ENCODE assay signal across 9 cellular contexts in genomic region chr1:235011064-235011598, GRCh38.
DNase-seq lines count a peak whose midpoint lies in the region; ATAC-seq and FAIRE-seq lines count a peak whose summit lies in the region.
"Had no signal": no experiment of that assay in that cellular context is flagged by ENCODE, and none has a peak within 500 bp of the region (broad histone marks: within the 10 kb centered on the region; RNA-seq: fewer than 3 reads in every experiment).

No MANE protein-coding gene starts in this region.

- ATAC-seq in HG03159 (IDR thresholded peaks at IDR 0.05; ENCODE audit: unreplicated experiment) = no peak
- ATAC-seq in GM21390 (IDR thresholded peaks at IDR 0.05; ENCODE audit: unreplicated experiment) = no peak

- peak; percentile 79 for FAIRE-seq in GM19239 (lab: Jason Lieb, UNC)

- peak overlapping the region; percentile 94 for H3K27ac ChIP-seq in effector memory CD4-positive, alpha-beta T cell (ENCODE audit: insufficient read depth, low read length, poor library complexity, severe bottlenecking)

- peak overlapping the region; percentile 16 for H3K4me3 ChIP-seq in effector memory CD4-positive, alpha-beta T cell (ENCODE audit: insufficient read depth, low read depth, low read length, poor library complexity, severe bottlenecking)

- no peaks in the 10 kb centered on the region for H3K9me3 ChIP-seq in effector memory CD4-positive, alpha-beta T cell (ENCODE audit: control insufficient read depth, low read length)

- no peak for DNase-seq in GM19239 (ENCODE audit: insufficient read length, low spot score)
- peak; percentile 64 to 77 for DNase-seq in activated CD4-positive, alpha-beta T cell treated with anti-CD3 and anti-CD28 coated beads for 4 hours
- peak; percentile 39 to 55 (median 54) for DNase-seq in effector memory CD4-positive, alpha-beta T cell
- DNase-seq in stimulated activated CD8-positive, alpha-beta memory T cell treated with anti-CD3 and anti-CD28 coated beads, Interleukin-12 subunit alpha, Interleukin-12 subunit beta, amount 100 ng/mL, for 1 hour (ENCODE audit: low read depth) = peak; percentile 23
- no peak for DNase-seq in posterior vena cava (ENCODE audit: low spot score)
- no peak for DNase-seq in dedifferentiated amniotic fluid mesenchymal stem cell (ENCODE audit: extremely low spot score)
- DNase-seq: NCI-H510A had no signal

- H3K27me3 ChIP-seq in effector memory CD4-positive, alpha-beta T cell (replicated peaks; ENCODE audit: control insufficient read depth, insufficient read depth, low read length, poor library complexity, severe bottlenecking) = no peaks in the 10 kb centered on the region

- H3K36me3 ChIP-seq in effector memory CD4-positive, alpha-beta T cell (ENCODE audit: control insufficient read depth, insufficient read depth, low read length) = no peaks in the 10 kb centered on the region

- intact Hi-C loops in posterior vena cava (cut with DNase I) = no loop called here

- H3K4me1 ChIP-seq in effector memory CD4-positive, alpha-beta T cell (ENCODE audit: control insufficient read depth, insufficient read depth, low read length, poor library complexity, severe bottlenecking) = peaks cover 26% of the 10 kb centered on the region

Comparison
In these comparisons a context has a peak if more than half of its experiments do, and no peak if none do; other contexts are left out.
1. DNase-seq: peak in activated CD4-positive, alpha-beta T cell treated with anti-CD3 and anti-CD28 coated beads for 4 hours (2 of 2), effector memory CD4-positive, alpha-beta T cell (3 of 3) and stimulated activated CD8-positive, alpha-beta memory T cell treated with anti-CD3 and anti-CD28 coated beads, Interleukin-12 subunit alpha, Interleukin-12 subunit beta, amount 100 ng/mL, for 1 hour (single experiment); none in GM19239 (single experiment), posterior vena cava (single experiment) and dedifferentiated amniotic fluid mesenchymal stem cell (single experiment).